In genomic region chr12:128820723-128821432, GRCh38 we compare ENCODE assay signal across 9 cellular contexts. TPM values are rescaled to one million over a fixed set of nuclear protein-coding genes. Genes with fewer than 3 reads are reported as not detected.
DNase-seq lines count a peak whose midpoint lies in the region; ATAC-seq and TF ChIP-seq lines count a peak whose summit lies in the region.
"Had no signal": no experiment of that assay in that cellular context is flagged by ENCODE, and none has a peak within 500 bp of the region (broad histone marks: within the 10 kb centered on the region; RNA-seq: fewer than 3 reads in every experiment).

No MANE protein-coding gene starts in this region.

- H3K36me3 Mint-ChIP-seq in T-cell = peaks cover 14% of the 10 kb centered on the region

- DNase-seq in T-cell (peak in 5 of 34 experiments; percentile 14 to 54 (median 30)), right lobe of liver (peak; percentile 42 to 70 (median 57)), NK-92 (lab: John Stamatoyannopoulos, UW; ENCODE audit: unreplicated experiment) (no peak), SKM-1 (lab: John Stamatoyannopoulos, UW; ENCODE audit: unreplicated experiment) (no peak), NCI-H146 (lab: John Stamatoyannopoulos, UW) (no peak)

- peak overlapping the region; percentile 6 to 96 (median 90); a peak in 15 of 22 replicates for H3K9ac ChIP-seq in BLaER1 treated with 17β-estradiol and CSF1 and Interleukin-3, amounts not matched to agents 10 nM and 100 nM
- H3K9ac ChIP-seq: parathyroid adenoma had no signal

- intact Hi-C loops in right lobe of liver (cut with DNase I) = no loop called here

- H3K27ac Mint-ChIP-seq in T-cell = peak overlapping the region; percentile 21 to 37

- peaks cover 54 to 75% (median 70%) of the 10 kb centered on the region in 11 experiments for H4K20me1 ChIP-seq in BLaER1 treated with 17β-estradiol and CSF1 and Interleukin-3, amounts not matched to agents 10 nM and 100 nM

- H3K36me3 ChIP-seq in BLaER1 treated with 17β-estradiol and CSF1 and Interleukin-3, amounts not matched to agents 10 nM and 100 nM = peaks cover 4 to 17% (median 14%) of the 10 kb centered on the region in 11 experiments; a peak in 8 of 22 replicates
- no peaks in the 10 kb centered on the region for H3K36me3 ChIP-seq in right lobe of liver

- no peaks in the 10 kb centered on the region for H3K27me3 ChIP-seq in BLaER1 treated with 17β-estradiol and CSF1 and Interleukin-3, amounts not matched to agents 10 nM and 100 nM
- H3K27me3 ChIP-seq in right lobe of liver = no peaks in the 10 kb centered on the region

- peaks cover 56 to 61% (median 61%) of the 10 kb centered on the region in 3 donors for H3K4me1 Mint-ChIP-seq in T-cell

- peaks cover 0 to 2% of the 10 kb centered on the region in 2 donors for H3K27me3 Mint-ChIP-seq in T-cell

- WGBS in right lobe of liver (ENCODE audit: insufficient coverage, low coverage, low lambda C conversion rate, missing lambda C conversion rate) = 65% methylated on average over 6 of the region's 7 CpGs

- ATAC-seq in GM18873 (IDR thresholded peaks at IDR 0.05; ENCODE audit: low FRiP score, unreplicated experiment) (peak; percentile 58), HG03025 (IDR thresholded peaks at IDR 0.05; ENCODE audit: low FRiP score, unreplicated experiment) (peak; percentile 60), T-cell (replicated peaks in 1 of 4) (no peak), right lobe of liver (peak in 3 of 4 donors; percentile 5 to 16 (median 8))

- TF ChIP-seq POLR2A in right lobe of liver (IDR thresholded peaks at IDR 0.05) = peak; percentile 21

- H3K4me1 ChIP-seq in BLaER1 treated with 17β-estradiol and CSF1 and Interleukin-3, amounts not matched to agents 10 nM and 100 nM = peaks cover 74 to 89% (median 82%) of the 10 kb centered on the region in 10 experiments
- peaks cover 0 to 40% (median 12%) of the 10 kb centered on the region in 4 donors for H3K4me1 ChIP-seq in right lobe of liver

- no peaks in the 10 kb centered on the region for H3K9me3 Mint-ChIP-seq in T-cell

- TF ChIP-seq CTCF in right lobe of liver (IDR thresholded peaks at IDR 0.05) = no peak

- H3K4me2 ChIP-seq in BLaER1 treated with 17β-estradiol and CSF1 and Interleukin-3, amounts not matched to agents 10 nM and 100 nM = peak overlapping the region; percentile 81 to 98 (median 95)

- H3K4me3 Mint-ChIP-seq in T-cell = peak overlapping the region; percentile 4 to 77 (median 56)

- H3K27ac ChIP-seq in BLaER1 treated with 17β-estradiol and CSF1 and Interleukin-3, amounts not matched to agents 10 nM and 100 nM = peak overlapping the region; percentile 24 to 97 (median 90); a peak in 19 of 22 replicates
- H3K27ac ChIP-seq in right lobe of liver = peak overlapping the region in 2 of 3 donors; percentile 26 to 37
- H3K27ac ChIP-seq: parathyroid adenoma had no signal

- CTCF ChIA-PET in T-cell (lab: Charles Lee) = no interaction called here

- peak overlapping the region in 5 of 10 experiments; percentile 14 to 97 (median 90); a peak in 9 of 20 replicates for H3K4me3 ChIP-seq in BLaER1 treated with 17β-estradiol and CSF1 and Interleukin-3, amounts not matched to agents 10 nM and 100 nM
- H3K4me3 ChIP-seq in right lobe of liver = no peak overlapping the region

- POLR2A ChIA-PET in T-cell (lab: Charles Lee) = interaction anchor here in 1 of 2 donors (0.5 kb wide), 1 partner anchor 20 kb away, joined by 5 read pairs; no protein-coding TSS in a partner anchor

- H3K9me3 ChIP-seq in BLaER1 treated with 17β-estradiol and CSF1 and Interleukin-3, amounts not matched to agents 10 nM and 100 nM (replicated peaks in 1 of 11) = no peaks in the 10 kb centered on the region
- H3K9me3 ChIP-seq in right lobe of liver = no peaks in the 10 kb centered on the region

RNA-seq across cellular contexts. Expression of gene SLC15A4, which starts 2.9 kb away (rescaled TPM):
- total RNA-seq in T-cell (10 to 100 TPM; 17.6 to 31.0 (median 20.9) TPM), right lobe of liver (10 to 100 TPM; 10.7 to 49.2 (median 25.5) TPM)

RNA-seq across cellular contexts. Expression of gene GLT1D1, which starts 32.4 kb away (rescaled TPM):
- under 1 TPM in 2 of 5 donors, not detected in 3; 0.14 to 0.26 TPM for total RNA-seq in T-cell
- 10 to 100 TPM; 14.9 to 21.9 (median 20.2) TPM for total RNA-seq in right lobe of liver

Comparison
In these comparisons a context has a peak if more than half of its experiments do, and no peak if none do; other contexts are left out.
1. ATAC-seq: peak in GM18873 (single experiment), HG03025 (single experiment) and right lobe of liver (3 of 4); none in T-cell (0 of 4).
2. DNase-seq: peak in right lobe of liver (3 of 3); none in NK-92 (single experiment), SKM-1 (single experiment) and NCI-H146 (single experiment).
3. RNA of gene GLT1D1, which starts 32.4 kb away (total RNA-seq): 14.9 to 21.9 TPM in right lobe of liver; 0.14 to 0.26 TPM in T-cell; every median in the first group is over 10 times any median in the second.